ENCODE assay signal across 9 cellular contexts in the genomic region with DNA sequence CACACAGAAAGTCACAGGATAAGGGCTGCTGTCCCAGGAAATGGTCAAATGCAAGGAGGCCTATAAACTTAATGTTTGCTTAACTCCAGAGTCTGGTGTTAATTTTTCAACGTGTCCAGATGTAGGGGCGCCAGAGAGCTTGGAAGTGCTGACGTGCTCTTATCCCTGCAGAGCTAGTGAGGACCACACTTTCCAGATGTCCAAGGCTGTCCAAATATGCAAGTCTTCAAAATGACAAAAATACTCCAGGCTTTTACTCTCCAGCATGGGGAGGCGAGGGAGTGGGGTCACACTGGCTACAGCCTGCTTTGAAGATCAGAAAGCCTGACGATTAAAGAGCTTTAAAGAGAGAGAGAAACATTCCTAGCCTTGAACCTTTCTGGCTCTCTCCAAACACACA. TPM values are rescaled to one million over a fixed set of nuclear protein-coding genes. Genes with fewer than 3 reads are reported as not detected.
DNase-seq lines count a peak whose midpoint lies in the region; ATAC-seq and TF ChIP-seq lines count a peak whose summit lies in the region.
"Had no signal": no experiment of that assay in that cellular context is flagged by ENCODE, and none has a peak within 500 bp of the region (broad histone marks: within the 10 kb centered on the region; RNA-seq: fewer than 3 reads in every experiment).

No MANE protein-coding gene starts in this region.

- peak; percentile 18 for DNase-seq in BE2C
- peak; percentile 71 for DNase-seq in coronary artery (ENCODE audit: low spot score)
- no peak for DNase-seq in mesothelial cell of epicardium (ENCODE audit: low spot score in 2 of 2, unreplicated experiment in 2 of 2)
- DNase-seq in Ammon's horn (ENCODE audit: low spot score) = no peak
- no peak for DNase-seq in CD1c-positive myeloid dendritic cell (ENCODE audit: extremely low spot score)

- H3K9ac ChIP-seq in Loucy (ENCODE audit: low read depth, low read length, poor library complexity, severe bottlenecking) = peak overlapping the region; percentile 14

- peaks cover 48% of the 10 kb centered on the region for H3K4me1 Mint-ChIP-seq in mesothelial cell of epicardium

- H3K4me3 ChIP-seq in BE2C (ENCODE audit: low read depth, low read length) = no peak overlapping the region
- H3K4me3 ChIP-seq in Loucy (ENCODE audit: low read length, poor library complexity, severe bottlenecking) = no peak overlapping the region
- no peak overlapping the region for H3K4me3 ChIP-seq in coronary artery

- ATAC-seq in GM19023 (IDR thresholded peaks at IDR 0.05; ENCODE audit: unreplicated experiment) = no peak
- ATAC-seq in HG03039 (IDR thresholded peaks at IDR 0.05; ENCODE audit: unreplicated experiment) = no peak

- no peaks in the 10 kb centered on the region for H3K27me3 ChIP-seq in BE2C
- no peaks in the 10 kb centered on the region for H3K27me3 ChIP-seq in Loucy (ENCODE audit: insufficient read depth, low read length, poor library complexity, severe bottlenecking)

- H3K9me2 ChIP-seq in Loucy (replicated peaks; ENCODE audit: low read depth, low read length) = no peaks in the 10 kb centered on the region

- no peaks in the 10 kb centered on the region for H4K20me1 ChIP-seq in Loucy (ENCODE audit: insufficient read depth, low read length, poor library complexity, severe bottlenecking)

- H3K27ac ChIP-seq in coronary artery = peak overlapping the region; percentile 6 to 16

- H3K27me3 Mint-ChIP-seq in mesothelial cell of epicardium (ENCODE audit: low read depth) = no peaks in the 10 kb centered on the region

- no peaks in the 10 kb centered on the region for H3K9me3 ChIP-seq in BE2C
- no peaks in the 10 kb centered on the region for H3K9me3 ChIP-seq in Loucy (ENCODE audit: insufficient read depth, low read depth, low read length)

- TF ChIP-seq CTCF in BE2C (IDR thresholded peaks at IDR 0.05; ENCODE audit: low read depth, low read length) (peak; percentile 49), Loucy (conservative IDR thresholded peaks at IDR 0.05; ENCODE audit: low read length) (peak; percentile 81), coronary artery (IDR thresholded peaks at IDR 0.05) (no peak), mesothelial cell of epicardium (IDR thresholded peaks at IDR 0.05; ENCODE audit: unreplicated experiment) (no peak)

- H3K79me2 ChIP-seq in Loucy (ENCODE audit: insufficient read depth, low read length) = no peaks in the 10 kb centered on the region

- no peaks in the 10 kb centered on the region for H3K9me3 Mint-ChIP-seq in mesothelial cell of epicardium
- H3K9me3 Mint-ChIP-seq: T-helper 1 cell treated with Interleukin-12 subunit alpha and Interleukin-12 subunit beta and Interleukin-4 antibody, amounts not matched to agents 30 μg/mL and 1 μg/mL, for 36 hours had no signal

- H3K27ac Mint-ChIP-seq in mesothelial cell of epicardium = peak overlapping the region; percentile 93
- H3K27ac Mint-ChIP-seq: T-helper 1 cell treated with Interleukin-12 subunit alpha and Interleukin-12 subunit beta and Interleukin-4 antibody, amounts not matched to agents 30 μg/mL and 1 μg/mL, for 36 hours had no signal

- no peak overlapping the region for H3K4me3 Mint-ChIP-seq in mesothelial cell of epicardium
- H3K4me3 Mint-ChIP-seq: T-helper 1 cell treated with Interleukin-12 subunit alpha and Interleukin-12 subunit beta and Interleukin-4 antibody, amounts not matched to agents 30 μg/mL and 1 μg/mL, for 36 hours had no signal

- no peaks in the 10 kb centered on the region for H3K36me3 Mint-ChIP-seq in mesothelial cell of epicardium

- H3K36me3 ChIP-seq in BE2C = no peaks in the 10 kb centered on the region
- no peaks in the 10 kb centered on the region for H3K36me3 ChIP-seq in Loucy (ENCODE audit: insufficient read depth, low read length)

- H3K4me1 ChIP-seq in BE2C (no peaks in the 10 kb centered on the region; the same call in 1 of the 2 replicates), Loucy (ENCODE audit: insufficient read depth, low read length, poor library complexity, severe bottlenecking) (peaks cover 67% of the 10 kb centered on the region)

- H2AFZ ChIP-seq in Loucy (ENCODE audit: low read length) = peak overlapping the region; percentile 45

- H3K4me2 ChIP-seq in Loucy (ENCODE audit: low read depth, low read length, poor library complexity, severe bottlenecking) = peak overlapping the region; percentile 23

- H3F3A ChIP-seq in Loucy (ENCODE audit: low read depth) = no peaks in the 10 kb centered on the region

RNA-seq across cellular contexts. Expression of a gene that starts 57.6 kb away (rescaled TPM):
- 0.22 TPM for polyA plus RNA-seq in BE2C (2012; ENCODE audit: insufficient read depth, insufficient read length, low read depth)
- 12.7 to 14.5 TPM (median 14.4 TPM) in 3 replicates for total RNA-seq in mesothelial cell of epicardium

Comparison
In these comparisons a context has a peak if more than half of its experiments do, and no peak if none do; other contexts are left out.
1. DNase-seq: peak in BE2C (single experiment) and coronary artery (single experiment); none in mesothelial cell of epicardium (0 of 2), Ammon's horn (single experiment) and CD1c-positive myeloid dendritic cell (single experiment).
2. CTCF ChIP-seq: peak in BE2C (single experiment) and Loucy (single experiment); none in coronary artery (single experiment) and mesothelial cell of epicardium (single experiment).